Comparison of ENCODE assay signal across 16 cellular contexts in genomic region chr12:41288188-41288811, GRCh38.
A peak's percentile ranks its signal among the peaks of the same experiment; 100 is the strongest.
DNase-seq lines count a peak whose midpoint lies in the region; ATAC-seq and TF ChIP-seq lines count a peak whose summit lies in the region.
"Had no signal": no experiment of that assay in that cellular context is flagged by ENCODE, and none has a peak within 500 bp of the region (broad histone marks: within the 10 kb centered on the region; RNA-seq: fewer than 3 reads in every experiment).

No MANE protein-coding gene starts in this region.

- TF ChIP-seq CTCF in neural cell (IDR thresholded peaks at IDR 0.05; ENCODE audit: poor library complexity, severe bottlenecking) = no peak
- no peak for TF ChIP-seq CTCF in adrenal gland (IDR thresholded peaks at IDR 0.05)

- peak; percentile 19 for TF ChIP-seq EP300 in neural cell (conservative IDR thresholded peaks at IDR 0.05; ENCODE audit: poor library complexity, severe bottlenecking)

- H3K9ac ChIP-seq in neural cell (ENCODE audit: low read length) = no peak overlapping the region

- H3F3A ChIP-seq in neural cell (ENCODE audit: insufficient read depth, low read length, poor library complexity, severe bottlenecking) = no peaks in the 10 kb centered on the region

- no peak overlapping the region for H2AFZ ChIP-seq in neural cell (ENCODE audit: low read depth, low read length)

- no peaks in the 10 kb centered on the region for H3K9me3 ChIP-seq in neural cell (ENCODE audit: low read length)
- H3K9me3 ChIP-seq in adrenal gland (replicated peaks in 1 of 3) = no peaks in the 10 kb centered on the region
- H3K9me3 ChIP-seq: right atrium auricular region had no signal

- WGBS in adrenal gland, 4 donors = 77 to 82% (median 81%) methylated on average over 9 of the region's 9 CpGs

- no peak for TF ChIP-seq RAD21 in neural cell (conservative IDR thresholded peaks at IDR 0.05)

- peak; percentile 68 for DNase-seq in HEK293T (ENCODE audit: extremely low spot score)
- peak; percentile 99 for DNase-seq in NCI-H187 treated with DMSO at 0.1 percent for 48 hours (lab: John Stamatoyannopoulos, UW)
- DNase-seq in NCI-H748 (lab: John Stamatoyannopoulos, UW; ENCODE audit: unreplicated experiment) = peak; percentile 96
- no peak for DNase-seq in T1000 (lab: John Stamatoyannopoulos, UW)
- no peak for DNase-seq in adrenal gland
- no peak for DNase-seq in GF-D8 (lab: John Stamatoyannopoulos, UW)
- DNase-seq: activated CD4-positive, CD25-positive, alpha-beta regulatory T cell; activated T-cell treated with anti-CD3 and anti-CD28 coated beads, Interleukin-2, amount 50 U/mL, for 4 hours; kidney; NCI-H2081 treated with DMSO at 0.1 percent for 48 hours; RPMI8226; stimulated activated CD8-positive, alpha-beta memory T cell treated with anti-CD3 and anti-CD28 coated beads, Interleukin-4, amount 100 ng/mL, for 48 hours had no signal

- H3K9me2 ChIP-seq in neural cell (ENCODE audit: insufficient read depth, low read length) = no peaks in the 10 kb centered on the region

- H4K20me1 ChIP-seq in neural cell (ENCODE audit: insufficient read depth) = no peaks in the 10 kb centered on the region

- CTCF ChIA-PET in HEK293T (lab: Yijun Ruan, JAX) = interaction anchor here (1.4 kb wide), 1 partner anchor 11 kb away, joined by 3 read pairs; no protein-coding TSS in a partner anchor

- no peak for TF ChIP-seq POLR2A in adrenal gland (IDR thresholded peaks at IDR 0.05)

- H3K27me3 ChIP-seq in neural cell (ENCODE audit: insufficient read depth, low read depth, low read length) = no peaks in the 10 kb centered on the region
- H3K27me3 ChIP-seq in adrenal gland = no peaks in the 10 kb centered on the region
- H3K27me3 ChIP-seq: right atrium auricular region had no signal

- intact Hi-C loops in adrenal gland (cut with DNase I) = no loop called here

- no peak for ATAC-seq in HG02588 (IDR thresholded peaks at IDR 0.05; ENCODE audit: unreplicated experiment)
- ATAC-seq: activated T-cell treated with anti-CD3 and anti-CD28 coated beads, Interleukin-2, amount 50 U/mL, for 4 hours; HCT116 had no signal

- no peaks in the 10 kb centered on the region for H3K4me1 ChIP-seq in adrenal gland (replicated peaks in 1 of 2)
- H3K4me1 ChIP-seq: right atrium auricular region had no signal

- POLR2A ChIA-PET in HEK293T (lab: Yijun Ruan, JAX) = no interaction called here

- H3K4me3 ChIP-seq in neural cell (ENCODE audit: low read length) (no peak overlapping the region), adrenal gland (no peak overlapping the region)
- H3K4me3 ChIP-seq: right atrium auricular region had no signal

- H3K4me2 ChIP-seq in neural cell (ENCODE audit: low read length) = no peak overlapping the region

- H3K36me3 ChIP-seq in neural cell (ENCODE audit: insufficient read depth, low read length) = no peaks in the 10 kb centered on the region
- H3K36me3 ChIP-seq in adrenal gland (replicated peaks in 1 of 2) = no peaks in the 10 kb centered on the region
- H3K36me3 ChIP-seq: right atrium auricular region had no signal

- H3K79me2 ChIP-seq in neural cell (replicated peaks; ENCODE audit: insufficient read depth, low read length) = no peaks in the 10 kb centered on the region

- H3K27ac ChIP-seq in neural cell (ENCODE audit: low read length) (no peak overlapping the region), adrenal gland (no peak overlapping the region)
- H3K27ac ChIP-seq: right atrium auricular region had no signal

TF ChIP-seq in HEK293T, 16 proteins besides CTCF, POLR2A, EP300 and RAD21:
- TF ChIP-seq ARNT (IDR thresholded peaks at IDR 0.05) = peak; percentile 57; the same call in 1 of the 2 replicates
- peak; percentile 98 for TF ChIP-seq PKNOX1 (IDR thresholded peaks at IDR 0.05)
- peak; percentile 96 for TF ChIP-seq CTBP1 (IDR thresholded peaks at IDR 0.05; ENCODE audit: borderline replicate concordance)
- no peak for TF ChIP-seq SP1 (IDR thresholded peaks at IDR 0.05)

TF ChIP-seq in neural cell, 6 proteins besides CTCF, POLR2A, EP300 and RAD21:
- TF ChIP-seq SMC3 (conservative IDR thresholded peaks at IDR 0.05; ENCODE audit: poor library complexity) (peak; percentile 20), MXI1 (conservative IDR thresholded peaks at IDR 0.05; ENCODE audit: poor library complexity, severe bottlenecking) (no peak), POLR2AphosphoS5 (IDR thresholded peaks at IDR 0.05) (peak; percentile 39), EZH2 (IDR thresholded peaks at IDR 0.05; ENCODE audit: borderline replicate concordance, insufficient read depth, low read length, poor library complexity, severe bottlenecking) (no peak), TAF1 (IDR thresholded peaks at IDR 0.05; ENCODE audit: low read depth) (no peak)

Comparison
In these comparisons a context has a peak if more than half of its experiments do, and no peak if none do; other contexts are left out.
1. DNase-seq: peak in HEK293T (single experiment), NCI-H187 treated with DMSO at 0.1 percent for 48 hours (single experiment) and NCI-H748 (single experiment); none in T1000 (single experiment), adrenal gland (0 of 7) and GF-D8 (single experiment).